In genomic region chr3:128725932-128726690, GRCh38 we compare ENCODE assay signal across 1 cellular context.
A peak's percentile ranks its signal among the peaks of the same experiment; 100 is the strongest.
TF ChIP-seq lines count a peak whose summit lies in the region.

Gene RAB7A (plus strand): TSS chr3:128726183. CDS start chr3:128795368, 69,185 bp downstream.

TF ChIP-seq in HepG2, 621 proteins besides CTCF, POLR2A, EP300 and RAD21 (continued from another document and continues in another):
- TF ChIP-seq ZNF704 (CRISPR knock-in tag; IDR thresholded peaks at IDR 0.05; ENCODE audit: borderline replicate concordance): peak; percentile 13; the same call in 1 of the 2 replicates
- TF ChIP-seq ZNF713 (CRISPR knock-in tag; IDR thresholded peaks at IDR 0.05): 0 out of 2 replicates have a peak, but pooled peaks have one; percentile 62
- TF ChIP-seq KLF6 (CRISPR knock-in tag; IDR thresholded peaks at IDR 0.05): no peak
- TF ChIP-seq ZNF703 (CRISPR knock-in tag; IDR thresholded peaks at IDR 0.05; ENCODE audit: borderline replicate concordance): no peak
- no peak for TF ChIP-seq ZNF619 (CRISPR knock-in tag; IDR thresholded peaks at IDR 0.05)
- TF ChIP-seq GRHL1 (CRISPR knock-in tag; conservative IDR thresholded peaks at IDR 0.05): no peak
- TF ChIP-seq MXD4 (CRISPR knock-in tag; IDR thresholded peaks at IDR 0.05): peak; percentile 69; the same call in 1 of the 2 replicates
- TF ChIP-seq KLF11 (CRISPR knock-in tag; IDR thresholded peaks at IDR 0.05): no peak
- peak; percentile 54 to 79; a peak in 3 of 4 replicates for TF ChIP-seq NR2F1 (CRISPR knock-in tag; IDR thresholded peaks at IDR 0.05)
- TF ChIP-seq KAT2B (IDR thresholded peaks at IDR 0.05; ENCODE audit: borderline replicate concordance, low read depth, low read length): no peak
- 0 out of 2 replicates have a peak, but pooled peaks have one; percentile 56 for TF ChIP-seq SATB2 (CRISPR knock-in tag; IDR thresholded peaks at IDR 0.05)
- TF ChIP-seq NFATC3 (CRISPR knock-in tag; IDR thresholded peaks at IDR 0.05): no peak
- TF ChIP-seq GMEB2 (CRISPR knock-in tag; IDR thresholded peaks at IDR 0.05; ENCODE audit: low read depth): peak; percentile 88
- TF ChIP-seq MEF2D (CRISPR knock-in tag; IDR thresholded peaks at IDR 0.05): peak; percentile 74; the same call in 1 of the 2 replicates
- TF ChIP-seq HNF1A (IDR thresholded peaks at IDR 0.05; ENCODE audit: low read depth): no peak
- no peak; the same call in 1 of the 2 replicates for TF ChIP-seq HNF1A (CRISPR knock-in tag; IDR thresholded peaks at IDR 0.05; ENCODE audit: borderline replicate concordance)
- TF ChIP-seq ZNF674 (CRISPR knock-in tag; IDR thresholded peaks at IDR 0.05; ENCODE audit: low read depth): no peak
- TF ChIP-seq MTF2 (CRISPR knock-in tag; IDR thresholded peaks at IDR 0.05; ENCODE audit: borderline replicate concordance): no peak
- no peak for TF ChIP-seq REXO4 (CRISPR knock-in tag; IDR thresholded peaks at IDR 0.05; ENCODE audit: borderline replicate concordance)
- TF ChIP-seq POGK (CRISPR knock-in tag; conservative IDR thresholded peaks at IDR 0.05): peak; percentile 8; the same call in 1 of the 2 replicates
- peak; percentile 45; the same call in 1 of the 2 replicates for TF ChIP-seq DMAP1 (CRISPR knock-in tag; IDR thresholded peaks at IDR 0.05)
- no peak for TF ChIP-seq HHEX (CRISPR knock-in tag; IDR thresholded peaks at IDR 0.05)
- TF ChIP-seq ZNF580 (CRISPR knock-in tag; IDR thresholded peaks at IDR 0.05; ENCODE audit: borderline replicate concordance, low read depth): peak; percentile 96
- TF ChIP-seq TRIM22 (IDR thresholded peaks at IDR 0.05): no peak
- TF ChIP-seq ATF4 (CRISPR knock-in tag; IDR thresholded peaks at IDR 0.05): peak in 1 of 2 experiments; percentile 94; a peak in 2 of 4 replicates
- TF ChIP-seq ZNF776 (CRISPR knock-in tag; IDR thresholded peaks at IDR 0.05): peak; percentile 73; the same call in 1 of the 2 replicates
- TF ChIP-seq ZNF30 (CRISPR knock-in tag; IDR thresholded peaks at IDR 0.05): no peak
- no peak for TF ChIP-seq ZNF720 (CRISPR knock-in tag; IDR thresholded peaks at IDR 0.05)
- peak; percentile 69 for TF ChIP-seq ARID5B (CRISPR knock-in tag; IDR thresholded peaks at IDR 0.05)
- no peak for TF ChIP-seq ARID2 (CRISPR knock-in tag; IDR thresholded peaks at IDR 0.05; ENCODE audit: borderline replicate concordance)
- 0 out of 2 replicates have a peak, but pooled peaks have one; percentile 37 for TF ChIP-seq ZNF143 (CRISPR knock-in tag; IDR thresholded peaks at IDR 0.05)
- peak; percentile 93 for TF ChIP-seq ZNF644 (CRISPR knock-in tag; IDR thresholded peaks at IDR 0.05; ENCODE audit: low read depth)
- 0 out of 2 replicates have a peak, but pooled peaks have one; percentile 20 for TF ChIP-seq ZNF230 (CRISPR knock-in tag; IDR thresholded peaks at IDR 0.05)
- no peak for TF ChIP-seq ZNF878 (CRISPR knock-in tag; IDR thresholded peaks at IDR 0.05)
- TF ChIP-seq POGZ (CRISPR knock-in tag; IDR thresholded peaks at IDR 0.05): peak; percentile 86
- TF ChIP-seq FIP1L1 (IDR thresholded peaks at IDR 0.05; ENCODE audit: borderline replicate concordance, insufficient read depth, low read depth, low read length): no peak
- TF ChIP-seq TBP (CRISPR knock-in tag; IDR thresholded peaks at IDR 0.05): peak; percentile 49; the same call in 1 of the 2 replicates
- no peak for TF ChIP-seq SRSF4 (IDR thresholded peaks at IDR 0.05; ENCODE audit: low read depth, low read length, poor library complexity, severe bottlenecking)
- TF ChIP-seq SP4 (CRISPR knock-in tag; IDR thresholded peaks at IDR 0.05): no peak; the same call in 1 of the 2 replicates
